Comparison of ENCODE assay signal across 1 cellular context in genomic region chr21:35154788-35155187, GRCh38.
TF ChIP-seq lines count a peak whose summit lies in the region.

No MANE protein-coding gene starts in this region.

TF ChIP-seq in K562, 482 proteins besides CTCF, POLR2A, EP300 and RAD21 (continued from another document and continues in another):
- TF ChIP-seq, protein P1, sequence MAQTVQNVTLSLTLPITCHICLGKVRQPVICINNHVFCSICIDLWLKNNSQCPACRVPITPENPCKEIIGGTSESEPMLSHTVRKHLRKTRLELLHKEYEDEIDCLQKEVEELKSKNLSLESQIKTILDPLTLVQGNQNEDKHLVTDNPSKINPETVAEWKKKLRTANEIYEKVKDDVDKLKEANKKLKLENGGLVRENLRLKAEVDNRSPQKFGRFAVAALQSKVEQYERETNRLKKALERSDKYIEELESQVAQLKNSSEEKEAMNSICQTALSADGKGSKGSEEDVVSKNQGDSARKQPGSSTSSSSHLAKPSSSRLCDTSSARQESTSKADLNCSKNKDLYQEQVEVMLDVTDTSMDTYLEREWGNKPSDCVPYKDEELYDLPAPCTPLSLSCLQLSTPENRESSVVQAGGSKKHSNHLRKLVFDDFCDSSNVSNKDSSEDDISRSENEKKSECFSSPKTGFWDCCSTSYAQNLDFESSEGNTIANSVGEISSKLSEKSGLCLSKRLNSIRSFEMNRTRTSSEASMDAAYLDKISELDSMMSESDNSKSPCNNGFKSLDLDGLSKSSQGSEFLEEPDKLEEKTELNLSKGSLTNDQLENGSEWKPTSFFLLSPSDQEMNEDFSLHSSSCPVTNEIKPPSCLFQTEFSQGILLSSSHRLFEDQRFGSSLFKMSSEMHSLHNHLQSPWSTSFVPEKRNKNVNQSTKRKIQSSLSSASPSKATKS (CRISPR knock-in tag; IDR thresholded peaks at IDR 0.05): no peak
- TF ChIP-seq, protein P2, sequence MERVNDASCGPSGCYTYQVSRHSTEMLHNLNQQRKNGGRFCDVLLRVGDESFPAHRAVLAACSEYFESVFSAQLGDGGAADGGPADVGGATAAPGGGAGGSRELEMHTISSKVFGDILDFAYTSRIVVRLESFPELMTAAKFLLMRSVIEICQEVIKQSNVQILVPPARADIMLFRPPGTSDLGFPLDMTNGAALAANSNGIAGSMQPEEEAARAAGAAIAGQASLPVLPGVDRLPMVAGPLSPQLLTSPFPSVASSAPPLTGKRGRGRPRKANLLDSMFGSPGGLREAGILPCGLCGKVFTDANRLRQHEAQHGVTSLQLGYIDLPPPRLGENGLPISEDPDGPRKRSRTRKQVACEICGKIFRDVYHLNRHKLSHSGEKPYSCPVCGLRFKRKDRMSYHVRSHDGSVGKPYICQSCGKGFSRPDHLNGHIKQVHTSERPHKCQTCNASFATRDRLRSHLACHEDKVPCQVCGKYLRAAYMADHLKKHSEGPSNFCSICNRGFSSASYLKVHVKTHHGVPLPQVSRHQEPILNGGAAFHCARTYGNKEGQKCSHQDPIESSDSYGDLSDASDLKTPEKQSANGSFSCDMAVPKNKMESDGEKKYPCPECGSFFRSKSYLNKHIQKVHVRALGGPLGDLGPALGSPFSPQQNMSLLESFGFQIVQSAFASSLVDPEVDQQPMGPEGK (CRISPR knock-in tag; IDR thresholded peaks at IDR 0.05; ENCODE audit: borderline replicate concordance): no peak
- TF ChIP-seq SMC3 (conservative IDR thresholded peaks at IDR 0.05; ENCODE audit: insufficient read depth, low read depth, low read length) (no peak), HLTF (IDR thresholded peaks at IDR 0.05) (no peak), CCAR2 (IDR thresholded peaks at IDR 0.05; ENCODE audit: low read depth, low read length) (no peak), RBBP5 (IDR thresholded peaks at IDR 0.05; ENCODE audit: borderline replicate concordance, insufficient read depth, low read length, poor library complexity, severe bottlenecking) (no peak), MTA1 (IDR thresholded peaks at IDR 0.05; ENCODE audit: borderline replicate concordance) (no peak), GTF2F1 (IDR thresholded peaks at IDR 0.05; ENCODE audit: low read depth, low read length) (no peak), HIVEP1 (CRISPR knock-in tag; IDR thresholded peaks at IDR 0.05) (no peak), CBX8 (IDR thresholded peaks at IDR 0.05; ENCODE audit: borderline replicate concordance, extremely low read depth, low read depth, low read length, poor library complexity, severe bottlenecking) (no peak), ZNF175 (CRISPR knock-in tag; IDR thresholded peaks at IDR 0.05; ENCODE audit: low read depth) (no peak), BDP1 (IDR thresholded peaks at IDR 0.05; ENCODE audit: insufficient read depth, insufficient read length) (no peak), LARP7 (IDR thresholded peaks at IDR 0.05) (no peak), BCLAF1 (IDR thresholded peaks at IDR 0.05; ENCODE audit: borderline replicate concordance in 1 of 2, control insufficient read depth in 1 of 2, low read depth in 2 of 2, low read length in 1 of 2) (no peak), TRIM25 (IDR thresholded peaks at IDR 0.05; ENCODE audit: borderline replicate concordance) (no peak), HDAC1 (IDR thresholded peaks at IDR 0.05) (no peak), ATF7 (IDR thresholded peaks at IDR 0.05) (peak; percentile 16; the same call in 1 of the 2 replicates), RBM15 (IDR thresholded peaks at IDR 0.05; ENCODE audit: insufficient read depth, low read length) (no peak), RFX7 (CRISPR knock-in tag; IDR thresholded peaks at IDR 0.05) (no peak), RBM34 (IDR thresholded peaks at IDR 0.05; ENCODE audit: borderline replicate concordance, insufficient read depth, low read length) (no peak), ZNF124 (CRISPR knock-in tag; IDR thresholded peaks at IDR 0.05) (no peak), ZBTB7A (IDR thresholded peaks at IDR 0.05; ENCODE audit: borderline replicate concordance, control insufficient read depth, low read depth, low read length) (no peak), PHB (CRISPR knock-in tag; IDR thresholded peaks at IDR 0.05) (no peak), MYC (IDR thresholded peaks at IDR 0.05; ENCODE audit: low read depth, low read length) (0 out of 2 replicates have a peak, but pooled peaks have one; percentile 42), MYC (CRISPR knock-in tag; IDR thresholded peaks at IDR 0.05; ENCODE audit: borderline replicate concordance, low read depth) (no peak), CBFA2T3 (IDR thresholded peaks at IDR 0.05) (peak; percentile 62), CBX5 (IDR thresholded peaks at IDR 0.05; ENCODE audit: borderline replicate concordance, low read depth) (no peak), ZNF274 (IDR thresholded peaks at IDR 0.05; ENCODE audit: borderline replicate concordance, low read depth, low read length) (no peak), HOXB6 (CRISPR knock-in tag; IDR thresholded peaks at IDR 0.05; ENCODE audit: borderline replicate concordance) (no peak), ZNF717 (CRISPR knock-in tag; IDR thresholded peaks at IDR 0.05) (no peak), RAD51 (IDR thresholded peaks at IDR 0.05; ENCODE audit: borderline replicate concordance, low read depth) (no peak), ZNF592 (IDR thresholded peaks at IDR 0.05) (no peak), DDX20 (tag; IDR thresholded peaks at IDR 0.05; ENCODE audit: low read depth) (no peak), ZZZ3 (IDR thresholded peaks at IDR 0.05) (no peak), ZNF780A (CRISPR knock-in tag; IDR thresholded peaks at IDR 0.05) (no peak), ZNF354B (CRISPR knock-in tag; IDR thresholded peaks at IDR 0.05) (no peak)
- TF ChIP-seq, protein P3, sequence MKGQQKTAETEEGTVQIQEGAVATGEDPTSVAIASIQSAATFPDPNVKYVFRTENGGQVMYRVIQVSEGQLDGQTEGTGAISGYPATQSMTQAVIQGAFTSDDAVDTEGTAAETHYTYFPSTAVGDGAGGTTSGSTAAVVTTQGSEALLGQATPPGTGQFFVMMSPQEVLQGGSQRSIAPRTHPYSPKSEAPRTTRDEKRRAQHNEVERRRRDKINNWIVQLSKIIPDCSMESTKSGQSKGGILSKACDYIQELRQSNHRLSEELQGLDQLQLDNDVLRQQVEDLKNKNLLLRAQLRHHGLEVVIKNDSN (CRISPR knock-in tag; IDR thresholded peaks at IDR 0.05): no peak
- TF ChIP-seq, protein P4, sequence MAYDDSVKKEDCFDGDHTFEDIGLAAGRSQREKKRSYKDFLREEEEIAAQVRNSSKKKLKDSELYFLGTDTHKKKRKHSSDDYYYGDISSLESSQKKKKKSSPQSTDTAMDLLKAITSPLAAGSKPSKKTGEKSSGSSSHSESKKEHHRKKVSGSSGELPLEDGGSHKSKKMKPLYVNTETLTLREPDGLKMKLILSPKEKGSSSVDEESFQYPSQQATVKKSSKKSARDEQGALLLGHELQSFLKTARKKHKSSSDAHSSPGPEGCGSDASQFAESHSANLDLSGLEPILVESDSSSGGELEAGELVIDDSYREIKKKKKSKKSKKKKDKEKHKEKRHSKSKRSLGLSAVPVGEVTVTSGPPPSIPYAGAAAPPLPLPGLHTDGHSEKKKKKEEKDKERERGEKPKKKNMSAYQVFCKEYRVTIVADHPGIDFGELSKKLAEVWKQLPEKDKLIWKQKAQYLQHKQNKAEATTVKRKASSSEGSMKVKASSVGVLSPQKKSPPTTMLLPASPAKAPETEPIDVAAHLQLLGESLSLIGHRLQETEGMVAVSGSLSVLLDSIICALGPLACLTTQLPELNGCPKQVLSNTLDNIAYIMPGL (CRISPR knock-in tag; IDR thresholded peaks at IDR 0.05): no peak
- TF ChIP-seq, protein P5, sequence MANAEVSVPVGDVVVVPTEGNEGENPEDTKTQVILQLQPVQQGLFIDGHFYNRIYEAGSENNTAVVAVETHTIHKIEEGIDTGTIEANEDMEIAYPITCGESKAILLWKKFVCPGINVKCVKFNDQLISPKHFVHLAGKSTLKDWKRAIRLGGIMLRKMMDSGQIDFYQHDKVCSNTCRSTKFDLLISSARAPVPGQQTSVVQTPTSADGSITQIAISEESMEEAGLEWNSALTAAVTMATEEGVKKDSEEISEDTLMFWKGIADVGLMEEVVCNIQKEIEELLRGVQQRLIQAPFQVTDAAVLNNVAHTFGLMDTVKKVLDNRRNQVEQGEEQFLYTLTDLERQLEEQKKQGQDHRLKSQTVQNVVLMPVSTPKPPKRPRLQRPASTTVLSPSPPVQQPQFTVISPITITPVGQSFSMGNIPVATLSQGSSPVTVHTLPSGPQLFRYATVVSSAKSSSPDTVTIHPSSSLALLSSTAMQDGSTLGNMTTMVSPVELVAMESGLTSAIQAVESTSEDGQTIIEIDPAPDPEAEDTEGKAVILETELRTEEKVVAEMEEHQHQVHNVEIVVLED (CRISPR knock-in tag; IDR thresholded peaks at IDR 0.05): no peak
- TF ChIP-seq, protein P6, sequence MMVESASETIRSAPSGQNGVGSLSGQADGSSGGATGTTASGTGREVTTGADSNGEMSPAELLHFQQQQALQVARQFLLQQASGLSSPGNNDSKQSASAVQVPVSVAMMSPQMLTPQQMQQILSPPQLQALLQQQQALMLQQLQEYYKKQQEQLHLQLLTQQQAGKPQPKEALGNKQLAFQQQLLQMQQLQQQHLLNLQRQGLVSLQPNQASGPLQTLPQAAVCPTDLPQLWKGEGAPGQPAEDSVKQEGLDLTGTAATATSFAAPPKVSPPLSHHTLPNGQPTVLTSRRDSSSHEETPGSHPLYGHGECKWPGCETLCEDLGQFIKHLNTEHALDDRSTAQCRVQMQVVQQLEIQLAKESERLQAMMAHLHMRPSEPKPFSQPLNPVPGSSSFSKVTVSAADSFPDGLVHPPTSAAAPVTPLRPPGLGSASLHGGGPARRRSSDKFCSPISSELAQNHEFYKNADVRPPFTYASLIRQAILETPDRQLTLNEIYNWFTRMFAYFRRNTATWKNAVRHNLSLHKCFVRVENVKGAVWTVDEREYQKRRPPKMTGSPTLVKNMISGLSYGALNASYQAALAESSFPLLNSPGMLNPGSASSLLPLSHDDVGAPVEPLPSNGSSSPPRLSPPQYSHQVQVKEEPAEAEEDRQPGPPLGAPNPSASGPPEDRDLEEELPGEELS (CRISPR knock-in tag; IDR thresholded peaks at IDR 0.05; ENCODE audit: borderline replicate concordance): no peak
- TF ChIP-seq, protein P7, sequence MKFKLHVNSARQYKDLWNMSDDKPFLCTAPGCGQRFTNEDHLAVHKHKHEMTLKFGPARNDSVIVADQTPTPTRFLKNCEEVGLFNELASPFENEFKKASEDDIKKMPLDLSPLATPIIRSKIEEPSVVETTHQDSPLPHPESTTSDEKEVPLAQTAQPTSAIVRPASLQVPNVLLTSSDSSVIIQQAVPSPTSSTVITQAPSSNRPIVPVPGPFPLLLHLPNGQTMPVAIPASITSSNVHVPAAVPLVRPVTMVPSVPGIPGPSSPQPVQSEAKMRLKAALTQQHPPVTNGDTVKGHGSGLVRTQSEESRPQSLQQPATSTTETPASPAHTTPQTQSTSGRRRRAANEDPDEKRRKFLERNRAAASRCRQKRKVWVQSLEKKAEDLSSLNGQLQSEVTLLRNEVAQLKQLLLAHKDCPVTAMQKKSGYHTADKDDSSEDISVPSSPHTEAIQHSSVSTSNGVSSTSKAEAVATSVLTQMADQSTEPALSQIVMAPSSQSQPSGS (CRISPR knock-in tag; IDR thresholded peaks at IDR 0.05): no peak
